In the genomic region with DNA sequence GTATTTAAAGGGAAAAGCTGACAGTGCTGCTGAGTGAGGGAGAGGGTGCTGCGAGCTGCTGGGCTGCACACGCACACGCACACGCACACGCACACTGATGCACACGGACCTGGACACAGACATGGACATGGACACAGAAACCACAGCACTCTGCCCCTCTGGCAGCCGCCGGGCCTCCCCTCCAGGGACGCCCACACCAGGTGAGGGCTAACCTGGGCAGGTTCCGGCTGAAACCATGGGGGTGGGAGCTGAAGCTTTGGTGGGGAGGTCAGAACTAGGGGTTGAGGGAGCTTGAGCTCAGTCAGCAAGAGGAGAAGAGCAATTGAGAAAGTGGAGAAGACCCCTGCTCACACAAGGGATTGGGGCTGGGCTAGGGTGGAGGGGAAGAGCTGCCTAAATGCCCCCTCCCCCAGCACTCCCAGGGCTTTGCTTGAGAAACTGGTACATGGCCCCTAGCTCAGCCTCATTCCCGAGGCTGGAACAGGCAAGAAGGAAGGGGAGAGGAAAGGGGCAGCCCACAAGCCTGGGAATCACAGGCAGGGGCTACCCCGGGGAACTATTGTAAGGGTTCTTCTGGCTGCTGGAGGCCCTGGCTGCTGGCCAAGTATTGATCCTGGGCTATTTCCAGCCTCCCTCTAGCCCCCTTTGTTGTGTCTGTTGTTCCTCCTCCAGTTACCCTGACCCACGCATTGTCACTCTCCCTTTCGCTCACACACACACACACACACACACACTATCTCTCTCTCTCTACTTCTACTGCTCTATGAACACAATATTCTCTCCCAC, we compare ENCODE assay signal across 10 cellular contexts. TPM values are rescaled to one million over a fixed set of nuclear protein-coding genes. Genes with fewer than 3 reads are reported as not detected.
DNase-seq lines count a peak whose midpoint lies in the region; ATAC-seq lines count a peak whose summit lies in the region.
"Had no signal": no experiment of that assay in that cellular context is flagged by ENCODE, and none has a peak within 500 bp of the region (broad histone marks: within the 10 kb centered on the region; RNA-seq: fewer than 3 reads in every experiment).

Gene REM2 (plus strand): TSS at position 32 of the 786 bp plus-strand sequence. CDS start 66 bp downstream, at position 98.

- H3K9me3 ChIP-seq in mucosa of stomach (ENCODE audit: control insufficient read depth, low read length) = no peaks in the 10 kb centered on the region
- H3K9me3 ChIP-seq: thoracic aorta had no signal

- DNase-seq in DMS79 (lab: John Stamatoyannopoulos, UW) (peak; percentile 37), NCI-H1092 treated with DMSO at 0.1 percent for 48 hours (lab: John Stamatoyannopoulos, UW) (peak; percentile 88), NCI-H2196 treated with DMSO at 0.1 percent for 48 hours (lab: John Stamatoyannopoulos, UW; ENCODE audit: unreplicated experiment) (no peak), HT-29 (ENCODE audit: low spot score) (no peak)
- no peak for DNase-seq in activated naive CD4-positive, alpha-beta T cell treated with anti-CD3 and anti-CD28 coated beads, Interleukin-2, amount 50 U/mL, for 72 hours (ENCODE audit: low spot score in 2 of 2)

- no peaks in the 10 kb centered on the region for H3K36me3 Mint-ChIP-seq in activated naive CD4-positive, alpha-beta T cell treated with anti-CD3 and anti-CD28 coated beads, Interleukin-2, amount 50 U/mL, for 72 hours

- H3K36me3 ChIP-seq in mucosa of stomach (ENCODE audit: control insufficient read depth, insufficient read depth, low read length) = peaks cover 11% of the 10 kb centered on the region

- peak within 1 kb of the TSS; percentile 24 for H3K9ac ChIP-seq in mucosa of stomach (ENCODE audit: low read length)

- H3K9me3 Mint-ChIP-seq in activated naive CD4-positive, alpha-beta T cell treated with anti-CD3 and anti-CD28 coated beads, Interleukin-2, amount 50 U/mL, for 72 hours = no peaks in the 10 kb centered on the region

- H3K4me3 ChIP-seq in mucosa of stomach (ENCODE audit: low read length) = no peak within 1 kb of the TSS
- H3K4me3 ChIP-seq: coronary artery, thoracic aorta had no signal

- no peaks in the 10 kb centered on the region for H3K27me3 ChIP-seq in mucosa of stomach (ENCODE audit: control insufficient read depth, insufficient read depth, low read length)

- no peak for ATAC-seq in activated naive CD4-positive, alpha-beta T cell treated with anti-CD3 and anti-CD28 coated beads, Interleukin-2, amount 50 U/mL, for 72 hours
- no peak for ATAC-seq in HG03280 (IDR thresholded peaks at IDR 0.05; ENCODE audit: unreplicated experiment)
- no peak for ATAC-seq in HG02678 (IDR thresholded peaks at IDR 0.05; ENCODE audit: unreplicated experiment)

- peaks cover 37% of the 10 kb centered on the region for H3K4me1 ChIP-seq in mucosa of stomach (ENCODE audit: control insufficient read depth, insufficient read depth, low read length)

- H3K27ac Mint-ChIP-seq in activated naive CD4-positive, alpha-beta T cell treated with anti-CD3 and anti-CD28 coated beads, Interleukin-2, amount 50 U/mL, for 72 hours = peak within 1 kb of the TSS; percentile 1

RNA-seq across cellular contexts. Expression of gene REM2, which starts in this region (rescaled TPM):
- 1 to 10 TPM in 1 of 2 donors, under 1 TPM in 1; 0.93 to 1.1 TPM for total RNA-seq in activated naive CD4-positive, alpha-beta T cell treated with anti-CD3 and anti-CD28 coated beads, Interleukin-2, amount 50 U/mL, for 72 hours
- 0.18 and 0.53 TPM in 2 replicates for total RNA-seq in HT-29 (2014; rRNA removed; shearing (Covaris generic))

Comparison
In these comparisons a context has a peak if more than half of its experiments do, and no peak if none do; other contexts are left out.
1. DNase-seq: peak in DMS79 (single experiment) and NCI-H1092 treated with DMSO at 0.1 percent for 48 hours (single experiment); none in activated naive CD4-positive, alpha-beta T cell treated with anti-CD3 and anti-CD28 coated beads, Interleukin-2, amount 50 U/mL, for 72 hours (0 of 2), NCI-H2196 treated with DMSO at 0.1 percent for 48 hours (single experiment) and HT-29 (single experiment).